ENCODE assay signal across 14 cellular contexts in the genomic region with DNA sequence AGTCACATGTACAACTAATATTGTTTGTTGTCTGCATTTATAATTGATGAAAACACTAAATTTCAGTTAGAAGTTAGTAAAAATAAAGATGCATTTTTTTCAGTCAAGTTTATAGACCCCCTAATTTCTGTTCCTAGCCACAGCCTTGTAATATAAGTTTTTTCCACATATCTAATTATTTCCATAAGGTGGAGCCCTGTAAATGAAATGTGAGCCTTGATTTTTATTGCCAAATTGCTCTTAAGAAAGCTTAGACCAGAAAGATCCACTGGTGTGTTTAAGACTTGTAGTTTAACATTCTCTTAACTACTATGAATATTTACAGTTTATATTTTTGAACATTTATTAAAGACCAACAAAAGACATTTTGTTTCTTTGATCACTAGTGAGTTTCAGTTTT.
"Had no signal": no experiment of that assay in that cellular context is flagged by ENCODE, and none has a peak within 500 bp of the region (broad histone marks: within the 10 kb centered on the region; RNA-seq: fewer than 3 reads in every experiment).

No MANE protein-coding gene starts in this region.

- H3K4me3 ChIP-seq: ascending aorta, esophagus squamous epithelium, gastroesophageal sphincter, left ventricle myocardium inferior, stomach, thoracic aorta had no signal

- FAIRE-seq: bronchial epithelial cell had no signal

- H3K4me3 Mint-ChIP-seq: activated CD4-positive, alpha-beta memory T cell treated with anti-CD3 and anti-CD28 coated beads for 36 hours had no signal

- H3K4me1 ChIP-seq: esophagus squamous epithelium, stomach had no signal

- DNase-seq: activated CD4-positive, alpha-beta memory T cell treated with anti-CD3 and anti-CD28 coated beads for 36 hours; activated CD4-positive, CD25-positive, alpha-beta regulatory T cell treated with anti-CD3 and anti-CD28 coated beads, Interleukin-2, amount 50 U/mL, for 72 hours; activated CD8-positive, alpha-beta memory T cell treated with anti-CD3 and anti-CD28 coated beads, Interleukin-2, amount 50 U/mL, for 4 hours; activated naive CD4-positive, alpha-beta T cell; esophagus squamous epithelium; kidney; left ventricle myocardium inferior; mesenchymal stem cell; stimulated activated CD4-positive, alpha-beta T cell treated with anti-CD3 and anti-CD28 coated beads, Interleukin-4, amount 100 ng/mL, for 4 hours; stomach had no signal

- H3K27ac Mint-ChIP-seq: activated CD4-positive, alpha-beta memory T cell treated with anti-CD3 and anti-CD28 coated beads for 36 hours had no signal

- H3K9me3 ChIP-seq: ascending aorta, esophagus squamous epithelium, gastroesophageal sphincter, stomach, thoracic aorta had no signal

- H3K27me3 Mint-ChIP-seq: activated CD4-positive, alpha-beta memory T cell treated with anti-CD3 and anti-CD28 coated beads for 36 hours had no signal

- ATAC-seq: gastroesophageal sphincter had no signal

- H3K27ac ChIP-seq: ascending aorta, esophagus squamous epithelium, gastroesophageal sphincter, left ventricle myocardium inferior, stomach, thoracic aorta had no signal

- H3K36me3 ChIP-seq: ascending aorta, esophagus squamous epithelium, gastroesophageal sphincter, left ventricle myocardium inferior, stomach, thoracic aorta had no signal

- H3K27me3 ChIP-seq: ascending aorta, esophagus squamous epithelium, gastroesophageal sphincter, stomach had no signal
